Comparison of ENCODE assay signal across 13 cellular contexts in genomic region chr15:57421110-57421509, GRCh38. TPM values are rescaled to one million over a fixed set of nuclear protein-coding genes. Genes with fewer than 3 reads are reported as not detected.
"Had no signal": no experiment of that assay in that cellular context is flagged by ENCODE, and none has a peak within 500 bp of the region (broad histone marks: within the 10 kb centered on the region; RNA-seq: fewer than 3 reads in every experiment).

No MANE protein-coding gene starts in this region.

- H3K9me3 Mint-ChIP-seq: activated CD4-positive, alpha-beta T cell treated with anti-CD3 and anti-CD28 coated beads, Interleukin-2, amount 10 ng/mL, durations not matched to agents 7 days and 5 days; natural killer cell; T-helper 1 cell treated with Interleukin-12 subunit alpha and Interleukin-12 subunit beta and Interleukin-4 antibody, amounts not matched to agents 30 μg/mL and 1 μg/mL, for 36 hours had no signal

- H3K27me3 ChIP-seq: stomach had no signal

- H3K4me3 Mint-ChIP-seq: activated CD4-positive, alpha-beta T cell treated with anti-CD3 and anti-CD28 coated beads, Interleukin-2, amount 10 ng/mL, durations not matched to agents 7 days and 5 days; natural killer cell; T-helper 1 cell treated with Interleukin-12 subunit alpha and Interleukin-12 subunit beta and Interleukin-4 antibody, amounts not matched to agents 30 μg/mL and 1 μg/mL, for 36 hours had no signal

- H3K4me3 ChIP-seq: psoas muscle, stomach, thoracic aorta had no signal

- H3K36me3 ChIP-seq: stomach, thoracic aorta had no signal

- H3K9me3 ChIP-seq: psoas muscle, stomach, thoracic aorta had no signal

- H3K27ac Mint-ChIP-seq: activated CD4-positive, alpha-beta T cell treated with anti-CD3 and anti-CD28 coated beads, Interleukin-2, amount 10 ng/mL, durations not matched to agents 7 days and 5 days; natural killer cell; T-helper 1 cell treated with Interleukin-12 subunit alpha and Interleukin-12 subunit beta and Interleukin-4 antibody, amounts not matched to agents 30 μg/mL and 1 μg/mL, for 36 hours had no signal

- H3K4me1 Mint-ChIP-seq: activated CD4-positive, alpha-beta T cell treated with anti-CD3 and anti-CD28 coated beads, Interleukin-2, amount 10 ng/mL, durations not matched to agents 7 days and 5 days; natural killer cell had no signal

- DNase-seq: activated CD4-positive, alpha-beta T cell treated with anti-CD3 and anti-CD28 coated beads, Interleukin-2, amount 10 ng/mL, durations not matched to agents 7 days and 5 days; activated CD8-positive, alpha-beta memory T cell treated with anti-CD3 and anti-CD28 coated beads, Interleukin-2, amount 50 U/mL, for 48 hours; activated naive CD4-positive, alpha-beta T cell; anterior cingulate cortex; cerebellar nuclear complex; effector CD8-positive, alpha-beta T cell; foreskin melanocyte; head of caudate nucleus; natural killer cell; psoas muscle; stomach had no signal

- ATAC-seq: natural killer cell, psoas muscle had no signal

- H3K27ac ChIP-seq: psoas muscle, stomach had no signal

- H3K27me3 Mint-ChIP-seq: activated CD4-positive, alpha-beta T cell treated with anti-CD3 and anti-CD28 coated beads, Interleukin-2, amount 10 ng/mL, durations not matched to agents 7 days and 5 days had no signal

- H3K4me1 ChIP-seq: psoas muscle had no signal

- H3K36me3 Mint-ChIP-seq: natural killer cell had no signal

RNA-seq across cellular contexts. Expression of gene CGNL1, which starts 44.8 kb away (rescaled TPM):
- total RNA-seq: activated CD4-positive, alpha-beta T cell treated with anti-CD3 and anti-CD28 coated beads, Interleukin-2, amount 10 ng/mL, durations not matched to agents 7 days and 5 days; natural killer cell had no signal
